Comparison of ENCODE assay signal across 8 cellular contexts in genomic region chr15:59399465-59400102, GRCh38. TPM values are rescaled to one million over a fixed set of nuclear protein-coding genes. Genes with fewer than 3 reads are reported as not detected.
DNase-seq lines count a peak whose midpoint lies in the region; ATAC-seq lines count a peak whose summit lies in the region.

No MANE protein-coding gene starts in this region.

- H3K4me2 ChIP-seq in trophoblast cell (ENCODE audit: low read length): no peak overlapping the region

- H3K9me3 Mint-ChIP-seq in CD4-positive, CD25-positive, alpha-beta regulatory T cell: peaks cover 0 to 3% (median 0%) of the 10 kb centered on the region in 7 donors

- H3K9me3 ChIP-seq in CD4-positive, CD25-positive, alpha-beta regulatory T cell (ENCODE audit: control insufficient read depth in 2 of 2, low read length in 2 of 2): no peaks in the 10 kb centered on the region
- no peaks in the 10 kb centered on the region for H3K9me3 ChIP-seq in trophoblast cell (ENCODE audit: insufficient read depth, low read depth, low read length)

- H3K27me3 Mint-ChIP-seq in CD4-positive, CD25-positive, alpha-beta regulatory T cell: peaks cover 28% of the 10 kb centered on the region

- H3K4me1 Mint-ChIP-seq in CD4-positive, CD25-positive, alpha-beta regulatory T cell: no peaks in the 10 kb centered on the region

- no peaks in the 10 kb centered on the region for H3K79me1 ChIP-seq in trophoblast cell (ENCODE audit: low read length)

- H2AK5ac ChIP-seq in trophoblast cell (ENCODE audit: low read length): no peak overlapping the region

- no peak overlapping the region for H3K9ac ChIP-seq in trophoblast cell (ENCODE audit: low read length)

- no peak overlapping the region for H3K14ac ChIP-seq in trophoblast cell (ENCODE audit: low read length)

- H4K91ac ChIP-seq in trophoblast cell (ENCODE audit: low read depth, low read length): no peak overlapping the region

- DNase-seq in CD4-positive, CD25-positive, alpha-beta regulatory T cell: no peak
- DNase-seq in SIG-M5 treated with dmso at 0.1 percent for 504 hours (lab: John Stamatoyannopoulos, UW; ENCODE audit: unreplicated experiment) (peak; percentile 96), NCI-H2107 (lab: John Stamatoyannopoulos, UW) (no peak), trophoblast cell (no peak), NCI-H524 treated with DMSO at 0.1 percent for 48 hours (lab: John Stamatoyannopoulos, UW) (no peak), NCI-H1417 treated with DMSO at 0.1 percent for 48 hours (lab: John Stamatoyannopoulos, UW) (no peak)

- no peak overlapping the region for H2BK5ac ChIP-seq in trophoblast cell (ENCODE audit: low read depth, low read length, poor library complexity)

- no peaks in the 10 kb centered on the region for H3K79me2 ChIP-seq in trophoblast cell (ENCODE audit: control insufficient read depth, insufficient read depth, low read length, poor library complexity)

- no peak overlapping the region for H3K4me3 Mint-ChIP-seq in CD4-positive, CD25-positive, alpha-beta regulatory T cell

- no peaks in the 10 kb centered on the region for H3K36me3 ChIP-seq in CD4-positive, CD25-positive, alpha-beta regulatory T cell (ENCODE audit: control insufficient read depth, insufficient read depth, low read length)
- H3K36me3 ChIP-seq in trophoblast cell (ENCODE audit: control insufficient read depth in 1 of 2, insufficient read depth in 2 of 2, low read length in 2 of 2): no peaks in the 10 kb centered on the region

- H3K27ac ChIP-seq in CD4-positive, CD25-positive, alpha-beta regulatory T cell (ENCODE audit: insufficient read depth, low read length, poor library complexity, severe bottlenecking): no peak overlapping the region
- no peak overlapping the region for H3K27ac ChIP-seq in trophoblast cell (ENCODE audit: low read depth, low read length)

- H2BK120ac ChIP-seq in trophoblast cell (ENCODE audit: insufficient read depth, low read length, poor library complexity): no peak overlapping the region

- no peaks in the 10 kb centered on the region for H3K4me1 ChIP-seq in CD4-positive, CD25-positive, alpha-beta regulatory T cell (ENCODE audit: control insufficient read depth, insufficient read depth, low read length, poor library complexity, severe bottlenecking)
- H3K4me1 ChIP-seq in trophoblast cell (ENCODE audit: control insufficient read depth in 1 of 2, insufficient read depth in 2 of 2, low read length in 2 of 2): no peaks in the 10 kb centered on the region

- no peak overlapping the region for H3K4ac ChIP-seq in trophoblast cell (ENCODE audit: low read depth, low read length)

- no peaks in the 10 kb centered on the region for H3K36me3 Mint-ChIP-seq in CD4-positive, CD25-positive, alpha-beta regulatory T cell

- peaks cover 4% of the 10 kb centered on the region for H3K27me3 ChIP-seq in CD4-positive, CD25-positive, alpha-beta regulatory T cell (ENCODE audit: control insufficient read depth, insufficient read depth, low read length)
- no peaks in the 10 kb centered on the region for H3K27me3 ChIP-seq in trophoblast cell (ENCODE audit: insufficient read depth, low read length)

- H4K12ac ChIP-seq in trophoblast cell (ENCODE audit: low read depth, low read length): no peak overlapping the region

- no peak overlapping the region for H2BK12ac ChIP-seq in trophoblast cell (ENCODE audit: low read length)

- no peak overlapping the region for H2AFZ ChIP-seq in trophoblast cell (ENCODE audit: insufficient read depth, low read length, poor library complexity)

- peak; percentile 52 to 59 for ATAC-seq in CD4-positive, CD25-positive, alpha-beta regulatory T cell (ENCODE audit: low read depth in 2 of 2)
- peak; percentile 94 for ATAC-seq in GM19372 (IDR thresholded peaks at IDR 0.05; ENCODE audit: low read depth, unreplicated experiment)
- peak; percentile 88 for ATAC-seq in HG03066 (IDR thresholded peaks at IDR 0.05; ENCODE audit: low read depth, unreplicated experiment)

- H3K23ac ChIP-seq in trophoblast cell (ENCODE audit: low read length): no peak overlapping the region

- no peak overlapping the region for H3K27ac Mint-ChIP-seq in CD4-positive, CD25-positive, alpha-beta regulatory T cell

- H3K4me3 ChIP-seq in CD4-positive, CD25-positive, alpha-beta regulatory T cell (ENCODE audit: low read depth, low read length): no peak overlapping the region
- no peak overlapping the region for H3K4me3 ChIP-seq in trophoblast cell (ENCODE audit: low read depth, low read length)

- no CpG with 5 or more reads among the region's 7 CpGs for WGBS in trophoblast cell (ENCODE audit: extremely low coverage, insufficient coverage, insufficient read length)

- H3K18ac ChIP-seq in trophoblast cell (ENCODE audit: low read length): no peak overlapping the region

- no peak overlapping the region for H4K8ac ChIP-seq in trophoblast cell (ENCODE audit: low read depth, low read length)

RNA-seq across cellular contexts. Expression of gene MYO1E, which starts 26.9 kb away (rescaled TPM):
- 1.5 TPM for total RNA-seq in CD4-positive, CD25-positive, alpha-beta regulatory T cell
- 1 to 10 TPM in 1 of 4 donors, under 1 TPM in 3; 0.14 to 1.6 (median 0.45) TPM for polyA plus RNA-seq in CD4-positive, CD25-positive, alpha-beta regulatory T cell
- 32.1 and 36.8 TPM in 2 replicates for polyA plus RNA-seq in trophoblast cell (2013)

RNA-seq across cellular contexts. Expression of gene FAM81A, which starts 38.4 kb away (rescaled TPM):
- total RNA-seq in CD4-positive, CD25-positive, alpha-beta regulatory T cell: not detected
- not detected for polyA plus RNA-seq in CD4-positive, CD25-positive, alpha-beta regulatory T cell
- polyA plus RNA-seq in trophoblast cell (2013): 0.10 and 0.19 TPM in 2 replicates
